Comparison of ENCODE assay signal across 2 cellular contexts in genomic region chr13:54805743-54806142, GRCh38.
TF ChIP-seq lines count a peak whose summit lies in the region.

No MANE protein-coding gene starts in this region.

TF ChIP-seq in HepG2, 621 proteins besides CTCF, POLR2A, EP300 and RAD21 (continued from another document):
- TF ChIP-seq ZBTB40 (IDR thresholded peaks at IDR 0.05) (peak; percentile 82), ZBTB40 (CRISPR knock-in tag; IDR thresholded peaks at IDR 0.05) (no peak), GATA4 (IDR thresholded peaks at IDR 0.05; ENCODE audit: borderline replicate concordance, low read depth) (no peak)
TF ChIP-seq in HepG2: peak in this region for 1.

TF ChIP-seq in GM12878, 131 proteins besides CTCF, POLR2A, EP300 and RAD21 (continued from another document):
- TF ChIP-seq ZBTB40 (IDR thresholded peaks at IDR 0.05; ENCODE audit: borderline replicate concordance) (peak; percentile 21; the same call in 1 of the 2 replicates), ZNF217 (IDR thresholded peaks at IDR 0.05) (no peak), NFIC (IDR thresholded peaks at IDR 0.05; ENCODE audit: low read depth, low read length) (no peak)
